In the genomic region with DNA sequence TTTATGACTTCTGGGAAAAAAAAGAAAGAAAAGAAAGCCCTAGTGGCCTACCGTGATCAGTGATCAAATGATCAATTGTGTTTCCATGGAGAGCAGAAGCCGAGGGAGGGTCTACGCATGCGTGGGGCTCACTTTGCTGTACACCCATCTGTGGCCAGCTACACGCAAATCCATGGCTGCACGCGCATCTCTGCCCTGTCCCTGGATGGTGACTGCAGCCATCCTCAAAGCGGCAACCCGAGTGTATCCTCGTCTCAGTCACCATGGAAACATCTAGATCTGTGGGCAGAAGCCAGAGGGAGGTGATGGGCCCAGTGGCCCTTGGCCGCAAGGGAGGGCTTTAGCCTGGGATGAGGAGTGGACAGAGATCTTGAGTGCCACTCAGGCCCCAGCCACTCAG, we compare ENCODE assay signal across 11 cellular contexts. TPM values are rescaled to one million over a fixed set of nuclear protein-coding genes. Genes with fewer than 3 reads are reported as not detected.
DNase-seq lines count a peak whose midpoint lies in the region; ATAC-seq and TF ChIP-seq lines count a peak whose summit lies in the region.
"Had no signal": no experiment of that assay in that cellular context is flagged by ENCODE, and none has a peak within 500 bp of the region (broad histone marks: within the 10 kb centered on the region; RNA-seq: fewer than 3 reads in every experiment).

No MANE protein-coding gene starts in this region.

- H3K27ac Mint-ChIP-seq in activated T-cell treated with anti-CD3 and anti-CD28 coated beads, Interleukin-2, amount 50 U/mL, for 24 hours: no peak overlapping the region

- H3K27ac ChIP-seq in SJCRH30: no peak overlapping the region

- H3K36me3 Mint-ChIP-seq in activated T-cell treated with anti-CD3 and anti-CD28 coated beads, Interleukin-2, amount 50 U/mL, for 24 hours (ENCODE audit: low read depth): no peaks in the 10 kb centered on the region

- DNase-seq in NCI-H82 (lab: John Stamatoyannopoulos, UW) (peak; percentile 44), NCI-H82 treated with DMSO at 0.1 percent for 48 hours (lab: John Stamatoyannopoulos, UW; ENCODE audit: unreplicated experiment) (no peak), SJCRH30 (no peak), epithelial cell of proximal tubule (ENCODE audit: low read depth) (no peak), skeletal muscle cell (ENCODE audit: low read depth) (no peak)
- no peak for DNase-seq in activated T-cell treated with anti-CD3 and anti-CD28 coated beads, Interleukin-2, amount 50 U/mL, for 24 hours

- H3K9me3 Mint-ChIP-seq in activated T-cell treated with anti-CD3 and anti-CD28 coated beads, Interleukin-2, amount 50 U/mL, for 24 hours: no peaks in the 10 kb centered on the region

- ATAC-seq in HG03432 (IDR thresholded peaks at IDR 0.05; ENCODE audit: unreplicated experiment) (no peak), GM21447 (IDR thresholded peaks at IDR 0.05; ENCODE audit: unreplicated experiment) (no peak)

- H3K27me3 ChIP-seq in SJCRH30: no peaks in the 10 kb centered on the region

- no peaks in the 10 kb centered on the region for H3K36me3 ChIP-seq in SJCRH30

- H3K4me3 ChIP-seq in SJCRH30 (peak overlapping the region; percentile 65), epithelial cell of proximal tubule (ENCODE audit: low read depth, low read length) (peak overlapping the region; percentile 76), skeletal muscle cell (ENCODE audit: low read depth, low read length) (peak overlapping the region; percentile 87)

- H3K27me3 Mint-ChIP-seq in activated T-cell treated with anti-CD3 and anti-CD28 coated beads, Interleukin-2, amount 50 U/mL, for 24 hours: peaks cover 18% of the 10 kb centered on the region

- H3K9me3 ChIP-seq in SJCRH30 (replicated peaks): no peaks in the 10 kb centered on the region

- peaks cover 19% of the 10 kb centered on the region for H3K4me1 Mint-ChIP-seq in activated T-cell treated with anti-CD3 and anti-CD28 coated beads, Interleukin-2, amount 50 U/mL, for 24 hours (ENCODE audit: low read depth)

- H3K4me1 ChIP-seq in SJCRH30: 0 out of 2 replicates have a peak, but pooled peaks cover 6% of the 10 kb centered on the region

- no peak for TF ChIP-seq CTCF in epithelial cell of proximal tubule (conservative IDR thresholded peaks at IDR 0.05; ENCODE audit: low read depth, low read length)

- no peak overlapping the region for H3K4me3 Mint-ChIP-seq in activated T-cell treated with anti-CD3 and anti-CD28 coated beads, Interleukin-2, amount 50 U/mL, for 24 hours

RNA-seq across cellular contexts. Expression of a gene that starts 0.8 kb away (rescaled TPM):
- 9.8 and 10.3 TPM in 2 replicates for total RNA-seq in SJCRH30 (2014; rRNA removed; shearing (Covaris generic))
- total RNA-seq in epithelial cell of proximal tubule: 8.2 and 16.6 TPM in 2 replicates

RNA-seq across cellular contexts. Expression of a gene that starts 44.4 kb away (rescaled TPM):
- total RNA-seq in SJCRH30 (2014; rRNA removed; shearing (Covaris generic)): not detected in 2 replicates
- 1.5 and 3.1 TPM in 2 replicates for total RNA-seq in epithelial cell of proximal tubule
- total RNA-seq: endothelial cell of umbilical vein, lung microvascular endothelial cell, RPMI7951 had no signal
